ENCODE assay signal across 9 cellular contexts in genomic region chr16:66510711-66511614, GRCh38. TPM values are rescaled to one million over a fixed set of nuclear protein-coding genes. Genes with fewer than 3 reads are reported as not detected.
A peak's percentile ranks its signal among the peaks of the same experiment; 100 is the strongest.
DNase-seq lines count a peak whose midpoint lies in the region; ATAC-seq and TF ChIP-seq lines count a peak whose summit lies in the region.
"Had no signal": no experiment of that assay in that cellular context is flagged by ENCODE, and none has a peak within 500 bp of the region (broad histone marks: within the 10 kb centered on the region; RNA-seq: fewer than 3 reads in every experiment).

No MANE protein-coding gene starts in this region.

- peak overlapping the region; percentile 94 for H3K27ac ChIP-seq in RWPE2 (ENCODE audit: poor library complexity, severe bottlenecking)
- H3K27ac ChIP-seq in heart left ventricle: peak overlapping the region; percentile 31 to 84 (median 66)

- peaks cover 87% of the 10 kb centered on the region for H3K36me3 Mint-ChIP-seq in Calu3 (ENCODE audit: insufficient read depth, unreplicated experiment)

- no peak overlapping the region for H3K4me3 ChIP-seq in RWPE2 (ENCODE audit: severe bottlenecking)
- no peak overlapping the region for H3K4me3 ChIP-seq in heart left ventricle

- H3K4me3 Mint-ChIP-seq in Calu3 (ENCODE audit: low read depth, unreplicated experiment): peak overlapping the region; percentile 43

- 57 to 71% (median 63%) methylated on average over 12 to 13 of the region's 13 CpGs for WGBS in heart left ventricle, 4 donors

- H3K36me3 ChIP-seq in RWPE2 (ENCODE audit: low read depth): peaks cover 8% of the 10 kb centered on the region
- H3K36me3 ChIP-seq in heart left ventricle: peaks cover 0 to 39% (median 6%) of the 10 kb centered on the region in 9 donors

- H3K4me1 Mint-ChIP-seq in Calu3 (ENCODE audit: low read depth, unreplicated experiment): peaks cover 93% of the 10 kb centered on the region

- BruUV-seq in Calu3 (replicated peaks; lab: Mats Ljungman, UMichigan): TSS peak; percentile 44

- CTCF ChIA-PET in Calu3 (lab: Charles Lee): interaction anchor here (1.5 to 2.5 kb wide), 3 partner anchors 11 to 104 kb away, joined by 8 to 14 read pairs (median 9); no protein-coding TSS in a partner anchor

- peaks cover 6% of the 10 kb centered on the region for H3K9me3 Mint-ChIP-seq in Calu3 (ENCODE audit: low read depth, unreplicated experiment)

- H3K9me3 ChIP-seq in RWPE2 (ENCODE audit: severe bottlenecking) (no peaks in the 10 kb centered on the region), heart left ventricle (no peaks in the 10 kb centered on the region)

- TF ChIP-seq CTCF in Calu3 (IDR thresholded peaks at IDR 0.05; ENCODE audit: unreplicated experiment) (no peak), RWPE2 (IDR thresholded peaks at IDR 0.05; ENCODE audit: poor library complexity, severe bottlenecking) (no peak), heart left ventricle (IDR thresholded peaks at IDR 0.05) (no peak)

- H3K27me3 Mint-ChIP-seq in Calu3 (ENCODE audit: unreplicated experiment): no peaks in the 10 kb centered on the region

- H3K27me3 ChIP-seq in RWPE2 (ENCODE audit: insufficient read depth, poor library complexity, severe bottlenecking) (no peaks in the 10 kb centered on the region), heart left ventricle (no peaks in the 10 kb centered on the region)

- TF ChIP-seq POLR2A in heart left ventricle (IDR thresholded peaks at IDR 0.05): no peak

- H3K4me1 ChIP-seq in RWPE2 (ENCODE audit: insufficient read depth, poor library complexity, severe bottlenecking): peaks cover 57% of the 10 kb centered on the region
- peaks cover 4 to 58% (median 39%) of the 10 kb centered on the region in 12 donors for H3K4me1 ChIP-seq in heart left ventricle

- H3K27ac Mint-ChIP-seq in Calu3 (ENCODE audit: unreplicated experiment): peak overlapping the region; percentile 99

- ATAC-seq in RWPE2 (ENCODE audit: low read depth): no peak
- peak in 3 of 4 donors; percentile 29 to 50 (median 43) for ATAC-seq in heart left ventricle
- ATAC-seq in HG03469 (IDR thresholded peaks at IDR 0.05; ENCODE audit: unreplicated experiment): no peak
- no peak for ATAC-seq in HG03460 (IDR thresholded peaks at IDR 0.05; ENCODE audit: unreplicated experiment)

- intact Hi-C loops in Calu3 (cut with micrococcal nuclease; ENCODE audit: unreplicated experiment): loop anchor here (2.0 kb wide), 1 partner anchor 102 kb away; no protein-coding TSS in a partner anchor
- intact Hi-C loops in heart left ventricle (cut with DNase I): loop anchor here in 1 of 10 donors (5.0 kb wide), 1 partner anchor 41 kb away; the partner anchor contains the start of genes CKLF and TK2
- intact Hi-C loops in posterior vena cava (cut with DNase I): no loop called here

- peak; percentile 67 for DNase-seq in Calu3
- DNase-seq in RWPE2 (ENCODE audit: low spot score): no peak
- peak in 1 of 5 donors; percentile 61 for DNase-seq in heart left ventricle
- peak; percentile 87 for DNase-seq in posterior vena cava (ENCODE audit: low spot score)
- DNase-seq in NCI-H2107 (lab: John Stamatoyannopoulos, UW): no peak
- DNase-seq in NCI-H128 (lab: John Stamatoyannopoulos, UW; ENCODE audit: unreplicated experiment): no peak
- DNase-seq: cortex of kidney had no signal

RNA-seq across cellular contexts. Expression of gene TK2, which starts 39.0 kb away (rescaled TPM):
- total RNA-seq in Calu3 (2022) (53.2 and 56.6 TPM in 2 replicates), heart left ventricle (10 to 100 TPM; 13.9 to 29.4 (median 17.4) TPM), posterior vena cava (10 to 100 TPM; 23.6 to 37.2 TPM)
- polyA plus RNA-seq in heart left ventricle: 10 to 100 TPM in 1 of 2 donors, 1 to 10 TPM in 1; 9.4 to 10.5 TPM

RNA-seq across cellular contexts. Expression of gene CKLF, which starts 41.4 kb away (rescaled TPM):
- 217 and 293 TPM in 2 replicates for total RNA-seq in Calu3 (2022)
- 10 to 100 TPM in 2 of 9 donors, 1 to 10 TPM in 7; 4.1 to 28.9 (median 6.4) TPM for total RNA-seq in heart left ventricle
- polyA plus RNA-seq in heart left ventricle: 10 to 100 TPM in 1 of 2 donors, 1 to 10 TPM in 1; 4.9 to 18.8 TPM
- total RNA-seq in posterior vena cava: 10 to 100 TPM; 22.0 to 25.4 TPM

RNA-seq across cellular contexts. Expression of gene CMTM1, which starts 55.3 kb away (rescaled TPM):
- total RNA-seq in Calu3 (2022) (48.4 and 72.1 TPM in 2 replicates), heart left ventricle (1 to 10 TPM in 5 of 9 donors, under 1 TPM in 3, not detected in 1; 0.49 to 2.4 (median 1.1) TPM), posterior vena cava (1 to 10 TPM; 2.1 to 3.1 TPM)
- polyA plus RNA-seq in heart left ventricle: under 1 TPM in 1 of 2 donors, not detected in 1; 0.40 TPM

Comparison
In these comparisons a context has a peak if more than half of its experiments do, and no peak if none do; other contexts are left out.
1. DNase-seq: peak in Calu3 (single experiment) and posterior vena cava (single experiment); none in RWPE2 (single experiment), NCI-H2107 (single experiment) and NCI-H128 (single experiment).
2. ATAC-seq: peak in heart left ventricle (3 of 4); none in RWPE2 (single experiment), HG03469 (single experiment) and HG03460 (single experiment).
3. RNA of gene CMTM1, which starts 55.3 kb away (total RNA-seq): 48.4 to 72.1 TPM in Calu3; 2.1 to 3.1 TPM in posterior vena cava and 0.49 to 2.4 TPM in heart left ventricle; every median in the first group is over 10 times any median in the second.